8 cellular contexts compared by ENCODE assay signal in the genomic region with DNA sequence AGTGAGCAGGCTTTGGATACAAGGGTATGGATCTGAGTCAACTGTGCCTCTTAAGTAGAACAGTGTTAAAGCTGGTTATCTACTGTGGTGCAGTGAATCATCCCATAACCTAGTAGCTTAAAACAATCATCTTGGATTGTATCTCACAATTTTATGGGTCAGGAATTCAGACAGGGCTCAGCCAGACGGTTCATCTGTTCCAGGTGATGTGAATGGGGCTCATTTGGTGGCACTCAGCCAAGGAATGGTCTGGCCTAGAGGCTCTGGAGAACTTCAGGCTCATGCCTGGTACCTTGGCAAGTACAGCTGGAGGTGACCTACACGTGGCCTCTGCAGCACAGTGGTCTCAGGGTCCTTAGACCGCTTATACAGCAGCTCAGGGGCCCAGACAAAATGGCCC. TPM values are rescaled to one million over a fixed set of nuclear protein-coding genes. Genes with fewer than 3 reads are reported as not detected.
"Had no signal": no experiment of that assay in that cellular context is flagged by ENCODE, and none has a peak within 500 bp of the region (broad histone marks: within the 10 kb centered on the region; RNA-seq: fewer than 3 reads in every experiment).

No MANE protein-coding gene starts in this region.

- H3K4me1 Mint-ChIP-seq: IgD-negative memory B cell had no signal

- H3K9ac ChIP-seq: KMS-11 had no signal

- FAIRE-seq: K562 had no signal

- H3K36me3 Mint-ChIP-seq: IgD-negative memory B cell had no signal

- H3K4me3 ChIP-seq: K562 had no signal

- H3K4me3 Mint-ChIP-seq: IgD-negative memory B cell had no signal

- ATAC-seq: K562 had no signal

- H3K27ac ChIP-seq: HL-60, KMS-11 had no signal

- H3K4me2 ChIP-seq: KMS-11 had no signal

- DNase-seq: IMR-90, KBM-7, KG1 had no signal

- H3K27ac Mint-ChIP-seq: IgD-negative memory B cell had no signal

RNA-seq across cellular contexts. Expression of gene CDH4, which starts 11.2 kb away (rescaled TPM):
- total RNA-seq: HT-29, K562 had no signal
- polyA plus RNA-seq: IgD-negative memory B cell had no signal
